1 cellular context compared by ENCODE assay signal in genomic region chr15:74389115-74390048, GRCh38.
TF ChIP-seq lines count a peak whose summit lies in the region.

No MANE protein-coding gene starts in this region.

TF ChIP-seq in K562, 482 proteins besides CTCF, POLR2A, EP300 and RAD21 (continued from another document and continues in another):
- TF ChIP-seq ZBTB9 (CRISPR knock-in tag; IDR thresholded peaks at IDR 0.05), result peak; percentile 90; the same call in 1 of the 2 replicates
- peak; percentile 75 for TF ChIP-seq ZNF239 (CRISPR knock-in tag; IDR thresholded peaks at IDR 0.05)
- no peak for TF ChIP-seq PREB (CRISPR knock-in tag; IDR thresholded peaks at IDR 0.05)
- peak; percentile 86 for TF ChIP-seq ZNF311 (CRISPR knock-in tag; IDR thresholded peaks at IDR 0.05)
- TF ChIP-seq KDM1A (IDR thresholded peaks at IDR 0.05), result peak; percentile 79 to 88; a peak in 3 of 4 replicates
- no peak for TF ChIP-seq ZNF431 (CRISPR knock-in tag; IDR thresholded peaks at IDR 0.05)
- peak; percentile 94 for TF ChIP-seq SMAD3 (CRISPR knock-in tag; conservative IDR thresholded peaks at IDR 0.05)
- TF ChIP-seq CEBPG (CRISPR knock-in tag; IDR thresholded peaks at IDR 0.05), result peak; percentile 58
- TF ChIP-seq CEBPG (tag; conservative IDR thresholded peaks at IDR 0.05 in 1 of 2, IDR thresholded peaks at IDR 0.05 in 1 of 2), result peak; percentile 58 to 69; a peak in 3 of 4 replicates
- no peak for TF ChIP-seq SRSF7 (optimal IDR thresholded peaks at IDR 0.05; ENCODE audit: low read depth, low read length)
- no peak for TF ChIP-seq ZNF184 (CRISPR knock-in tag; IDR thresholded peaks at IDR 0.05)
- no peak for TF ChIP-seq SP2 (IDR thresholded peaks at IDR 0.05; ENCODE audit: extremely low read depth, low read depth, low read length, poor library complexity, severe bottlenecking)
- TF ChIP-seq ZFP36 (IDR thresholded peaks at IDR 0.05; ENCODE audit: low read depth, low read length, partially characterized antibody), result peak; percentile 49
- peak; percentile 52 for TF ChIP-seq ZFX (CRISPR knock-in tag; IDR thresholded peaks at IDR 0.05)
- no peak for TF ChIP-seq DLX4 (CRISPR knock-in tag; IDR thresholded peaks at IDR 0.05)
- TF ChIP-seq ZBTB26 (CRISPR knock-in tag; IDR thresholded peaks at IDR 0.05), result peak; percentile 53; the same call in 1 of the 2 replicates
- TF ChIP-seq ID3 (CRISPR knock-in tag; IDR thresholded peaks at IDR 0.05), result no peak
- TF ChIP-seq ID3 (tag; IDR thresholded peaks at IDR 0.05), result peak; percentile 95
- no peak for TF ChIP-seq YBX1 (IDR thresholded peaks at IDR 0.05)
- peak; percentile 97 for TF ChIP-seq RNF2 (IDR thresholded peaks at IDR 0.05)
- TF ChIP-seq NR2F6 (CRISPR knock-in tag; IDR thresholded peaks at IDR 0.05), result 0 out of 2 replicates have a peak, but pooled peaks have one; percentile 27
- TF ChIP-seq ZKSCAN3 (CRISPR knock-in tag; IDR thresholded peaks at IDR 0.05), result no peak
- peak; percentile 53 for TF ChIP-seq ZBTB12 (CRISPR knock-in tag; IDR thresholded peaks at IDR 0.05)
- TF ChIP-seq ELF2 (CRISPR knock-in tag; IDR thresholded peaks at IDR 0.05), result 0 out of 2 replicates have a peak, but pooled peaks have one; percentile 48
- TF ChIP-seq PCBP1 (IDR thresholded peaks at IDR 0.05; ENCODE audit: low read depth, low read length, poor library complexity, severe bottlenecking), result no peak
- no peak for TF ChIP-seq ADNP (tag; IDR thresholded peaks at IDR 0.05)
- TF ChIP-seq ZBTB34 (CRISPR knock-in tag; IDR thresholded peaks at IDR 0.05), result peak; percentile 47
- TF ChIP-seq POLR2H (tag; IDR thresholded peaks at IDR 0.05; ENCODE audit: low read depth), result no peak
- TF ChIP-seq ETS1 (conservative IDR thresholded peaks at IDR 0.05; ENCODE audit: control insufficient read depth, low read depth, low read length), result peak; percentile 88; the same call in 1 of the 2 replicates
- no peak for TF ChIP-seq SAFB2 (IDR thresholded peaks at IDR 0.05; ENCODE audit: borderline replicate concordance, low read depth, low read length, severe bottlenecking)
- TF ChIP-seq JUNB (CRISPR knock-in tag; conservative IDR thresholded peaks at IDR 0.05), result 0 out of 2 replicates have a peak, but pooled peaks have one; percentile 21
- TF ChIP-seq HLTF (IDR thresholded peaks at IDR 0.05), result peak; percentile 93; the same call in 1 of the 2 replicates
- peak; percentile 98 for TF ChIP-seq NFIC (IDR thresholded peaks at IDR 0.05)
- 0 out of 2 replicates have a peak, but pooled peaks have one; percentile 86 for TF ChIP-seq CGGBP1 (CRISPR knock-in tag; IDR thresholded peaks at IDR 0.05)
- peak; percentile 96 for TF ChIP-seq KAT7 (CRISPR knock-in tag; IDR thresholded peaks at IDR 0.05; ENCODE audit: borderline replicate concordance)
- TF ChIP-seq HOMEZ (CRISPR knock-in tag; IDR thresholded peaks at IDR 0.05), result peak; percentile 91
- TF ChIP-seq IRF1 (CRISPR knock-in tag; IDR thresholded peaks at IDR 0.05; ENCODE audit: borderline replicate concordance), result no peak
- peak; percentile 13; the same call in 1 of the 2 replicates for TF ChIP-seq NFRKB (IDR thresholded peaks at IDR 0.05; ENCODE audit: low read depth)
- TF ChIP-seq ZNF589 (CRISPR knock-in tag; IDR thresholded peaks at IDR 0.05; ENCODE audit: low read depth), result peak; percentile 97
- TF ChIP-seq HMG20B (CRISPR knock-in tag; IDR thresholded peaks at IDR 0.05), result no peak
- TF ChIP-seq ZNF639 (CRISPR knock-in tag; conservative IDR thresholded peaks at IDR 0.05 in 1 of 2, IDR thresholded peaks at IDR 0.05 in 1 of 2), result peak in 1 of 2 experiments; percentile 95; a peak in 2 of 4 replicates
- peak; percentile 60; the same call in 1 of the 2 replicates for TF ChIP-seq MECOM (CRISPR knock-in tag; IDR thresholded peaks at IDR 0.05)
- TF ChIP-seq ARID1B (IDR thresholded peaks at IDR 0.05), result peak; percentile 100
- TF ChIP-seq PRPF4 (IDR thresholded peaks at IDR 0.05; ENCODE audit: insufficient read depth, low read depth, low read length, poor library complexity, severe bottlenecking), result no peak
- TF ChIP-seq EHMT2 (IDR thresholded peaks at IDR 0.05), result no peak
- no peak for TF ChIP-seq ESRRB (CRISPR knock-in tag; IDR thresholded peaks at IDR 0.05; ENCODE audit: borderline replicate concordance)
- TF ChIP-seq STAG1 (CRISPR knock-in tag; IDR thresholded peaks at IDR 0.05; ENCODE audit: borderline replicate concordance), result no peak
- TF ChIP-seq ILK (tag; IDR thresholded peaks at IDR 0.05; ENCODE audit: borderline replicate concordance, low read depth), result no peak
- TF ChIP-seq ZNF609 (CRISPR knock-in tag; IDR thresholded peaks at IDR 0.05; ENCODE audit: borderline replicate concordance), result no peak
